ENCODE assay signal across 28 cellular contexts in genomic region chr11:132782102-132782501, GRCh38.
"Had no signal": no experiment of that assay in that cellular context is flagged by ENCODE, and none has a peak within 500 bp of the region (broad histone marks: within the 10 kb centered on the region; RNA-seq: fewer than 3 reads in every experiment).

No MANE protein-coding gene starts in this region.

- H3K4me1 Mint-ChIP-seq: activated T-helper 17 cell treated with anti-CD3 and anti-CD28 coated beads, Interleukin-2, amount 50 U/mL, for 72 hours; natural killer cell had no signal

- FAIRE-seq: colon, endothelial cell of umbilical vein had no signal

- H3K36me3 ChIP-seq: brain microvascular endothelial cell, esophagus squamous epithelium, gastroesophageal sphincter, sigmoid colon, thoracic aorta, upper lobe of left lung had no signal

- H3K27ac Mint-ChIP-seq: activated naive CD4-positive, alpha-beta T cell treated with anti-CD3 and anti-CD28 coated beads, Interleukin-2, amount 50 U/mL, for 72 hours; activated T-cell treated with anti-CD3 and anti-CD28 coated beads, Interleukin-2, amount 50 U/mL, for 24 hours; activated T-helper 17 cell treated with anti-CD3 and anti-CD28 coated beads, Interleukin-2, amount 50 U/mL, for 72 hours; effector memory CD8-positive, alpha-beta T cell; mesothelial cell of epicardium; natural killer cell; progenitor cell of endocrine pancreas; WTC11 had no signal

- H3K36me3 Mint-ChIP-seq: activated naive CD4-positive, alpha-beta T cell treated with anti-CD3 and anti-CD28 coated beads, Interleukin-2, amount 50 U/mL, for 72 hours; mesothelial cell of epicardium; natural killer cell; WTC11 had no signal

- H3K4me3 Mint-ChIP-seq: activated T-cell treated with anti-CD3 and anti-CD28 coated beads, Interleukin-2, amount 50 U/mL, for 24 hours; activated T-helper 17 cell treated with anti-CD3 and anti-CD28 coated beads, Interleukin-2, amount 50 U/mL, for 72 hours; effector memory CD8-positive, alpha-beta T cell; mesothelial cell of epicardium; natural killer cell; WTC11 had no signal

- H3K27me3 ChIP-seq: brain microvascular endothelial cell, esophagus squamous epithelium, sigmoid colon, upper lobe of left lung had no signal

- DNase-seq: activated CD4-positive, alpha-beta T cell treated with anti-CD3 and anti-CD28 coated beads, Interleukin-2, amount 50 U/mL, for 4 hours; activated CD8-positive, alpha-beta memory T cell treated with anti-CD3 and anti-CD28 coated beads for 24 hours; activated CD8-positive, alpha-beta memory T cell treated with anti-CD3 and anti-CD28 coated beads, Interleukin-2, amount 50 U/mL, for 4 hours; activated T-cell treated with anti-CD3 and anti-CD28 coated beads, Interleukin-2, amount 50 U/mL, for 24 hours; aorta; brain microvascular endothelial cell; effector memory CD8-positive, alpha-beta T cell; esophagus squamous epithelium; head of caudate nucleus; hypothalamus; left ventricle myocardium superior; mammary epithelial cell; natural killer cell; retina; sigmoid colon; stimulated activated CD4-positive, alpha-beta T cell treated with anti-CD3 and anti-CD28 coated beads, Interleukin-4, amount 100 ng/mL, for 1 hour; stimulated activated naive CD4-positive, alpha-beta T cell treated with Interleukin-2 at 50 U/mL for 16 hours; T1000; upper lobe of left lung had no signal

- H3K9me3 Mint-ChIP-seq: activated naive CD4-positive, alpha-beta T cell treated with anti-CD3 and anti-CD28 coated beads, Interleukin-2, amount 50 U/mL, for 72 hours; activated T-cell treated with anti-CD3 and anti-CD28 coated beads, Interleukin-2, amount 50 U/mL, for 24 hours; activated T-helper 17 cell treated with anti-CD3 and anti-CD28 coated beads, Interleukin-2, amount 50 U/mL, for 72 hours; mesothelial cell of epicardium; WTC11 had no signal

- H3K27me3 Mint-ChIP-seq: activated T-cell treated with anti-CD3 and anti-CD28 coated beads, Interleukin-2, amount 50 U/mL, for 24 hours; activated T-helper 17 cell treated with anti-CD3 and anti-CD28 coated beads, Interleukin-2, amount 50 U/mL, for 72 hours; effector memory CD8-positive, alpha-beta T cell had no signal

- H3K27ac ChIP-seq: brain microvascular endothelial cell, esophagus squamous epithelium, gastroesophageal sphincter, sigmoid colon, thoracic aorta, upper lobe of left lung had no signal

- H3K9me3 ChIP-seq: esophagus squamous epithelium, gastroesophageal sphincter, sigmoid colon, thoracic aorta, upper lobe of left lung had no signal

- ATAC-seq: activated naive CD4-positive, alpha-beta T cell treated with anti-CD3 and anti-CD28 coated beads, Interleukin-2, amount 50 U/mL, for 72 hours; activated T-helper 17 cell treated with anti-CD3 and anti-CD28 coated beads, Interleukin-2, amount 50 U/mL, for 72 hours; effector memory CD8-positive, alpha-beta T cell; gastroesophageal sphincter; left ventricle myocardium superior; natural killer cell; WTC11 had no signal

- H3K4me1 ChIP-seq: esophagus squamous epithelium, gastroesophageal sphincter, upper lobe of left lung had no signal

- H3K4me3 ChIP-seq: esophagus squamous epithelium, gastroesophageal sphincter, sigmoid colon, thoracic aorta, upper lobe of left lung had no signal
